18 cellular contexts compared by ENCODE assay signal in genomic region chr1:229107972-229108371, GRCh38.
DNase-seq lines count a peak whose midpoint lies in the region; ATAC-seq and TF ChIP-seq lines count a peak whose summit lies in the region.
"Had no signal": no experiment of that assay in that cellular context is flagged by ENCODE, and none has a peak within 500 bp of the region (broad histone marks: within the 10 kb centered on the region; RNA-seq: fewer than 3 reads in every experiment).

No MANE protein-coding gene starts in this region.

- no peak for TF ChIP-seq CTCF in activated CD8-positive, alpha-beta T cell treated with anti-CD3 and anti-CD28 coated beads for 36 hours (IDR thresholded peaks at IDR 0.05)

- CTCF ChIA-PET in activated CD8-positive, alpha-beta T cell treated with anti-CD3 and anti-CD28 coated beads, Interleukin-2, amount 10 ng/mL, durations not matched to agents 7 days and 5 days (lab: Charles Lee): no interaction called here
- CTCF ChIA-PET in activated CD8-positive, alpha-beta T cell treated with anti-CD3 and anti-CD28 coated beads for 36 hours (lab: Charles Lee): interaction anchor here (1.0 kb wide), 1 partner anchor 122 kb away, joined by 3 read pairs; no protein-coding TSS in a partner anchor

- POLR2A ChIA-PET in activated CD8-positive, alpha-beta T cell treated with anti-CD3 and anti-CD28 coated beads, Interleukin-2, amount 10 ng/mL, durations not matched to agents 7 days and 5 days (lab: Charles Lee): interaction anchor here (0.8 kb wide), 1 partner anchor 16 kb away, joined by 3 read pairs; no protein-coding TSS in a partner anchor
- POLR2A ChIA-PET in activated CD8-positive, alpha-beta T cell treated with anti-CD3 and anti-CD28 coated beads for 36 hours (lab: Charles Lee): no interaction called here

- DNase-seq in activated CD8-positive, alpha-beta T cell treated with anti-CD3 and anti-CD28 coated beads, Interleukin-2, amount 10 ng/mL, durations not matched to agents 7 days and 5 days: no peak
- DNase-seq in activated CD8-positive, alpha-beta T cell treated with anti-CD3 and anti-CD28 coated beads for 36 hours: no peak
- peak; percentile 12 for DNase-seq in left lobe of liver (ENCODE audit: low spot score)
- DNase-seq in sciatic nerve (ENCODE audit: low spot score): peak; percentile 0
- DNase-seq: 8988T; BE2C; Calu3; CD4-positive, alpha-beta memory T cell; DMS53; NCI-H1417; NCI-H187 treated with DMSO at 0.1 percent for 48 hours; NCI-H524; PC-9; SIG-M5 had no signal

- peaks cover 5% of the 10 kb centered on the region for H3K27me3 Mint-ChIP-seq in activated CD8-positive, alpha-beta T cell treated with anti-CD3 and anti-CD28 coated beads, Interleukin-2, amount 10 ng/mL, durations not matched to agents 7 days and 5 days (ENCODE audit: low read depth)
- peaks cover 1% of the 10 kb centered on the region for H3K27me3 Mint-ChIP-seq in activated CD8-positive, alpha-beta T cell treated with anti-CD3 and anti-CD28 coated beads for 36 hours

- H3K36me3 Mint-ChIP-seq in activated CD8-positive, alpha-beta T cell treated with anti-CD3 and anti-CD28 coated beads, Interleukin-2, amount 10 ng/mL, durations not matched to agents 7 days and 5 days (ENCODE audit: low read depth): no peaks in the 10 kb centered on the region
- no peaks in the 10 kb centered on the region for H3K36me3 Mint-ChIP-seq in activated CD8-positive, alpha-beta T cell treated with anti-CD3 and anti-CD28 coated beads for 36 hours (ENCODE audit: low read depth)
- H3K36me3 Mint-ChIP-seq: CD4-positive, alpha-beta memory T cell had no signal

- ATAC-seq in activated CD8-positive, alpha-beta T cell treated with anti-CD3 and anti-CD28 coated beads, Interleukin-2, amount 10 ng/mL, durations not matched to agents 7 days and 5 days: no peak
- no peak for ATAC-seq in activated CD8-positive, alpha-beta T cell treated with anti-CD3 and anti-CD28 coated beads for 36 hours
- ATAC-seq in left lobe of liver (no peak), sciatic nerve (no peak), HG02884 (IDR thresholded peaks at IDR 0.05; ENCODE audit: unreplicated experiment) (no peak), GM21717 (IDR thresholded peaks at IDR 0.05; ENCODE audit: unreplicated experiment) (no peak), HG02798 (IDR thresholded peaks at IDR 0.05; ENCODE audit: poor library complexity, unreplicated experiment) (no peak), HG03354 (IDR thresholded peaks at IDR 0.05; ENCODE audit: poor library complexity, severe bottlenecking, unreplicated experiment) (no peak)

- intact Hi-C loops in activated CD8-positive, alpha-beta T cell treated with anti-CD3 and anti-CD28 coated beads for 36 hours (cut with micrococcal nuclease): no loop called here
- intact Hi-C loops in sciatic nerve (cut with DNase I): no loop called here

- no peak overlapping the region for H3K4me3 Mint-ChIP-seq in activated CD8-positive, alpha-beta T cell treated with anti-CD3 and anti-CD28 coated beads, Interleukin-2, amount 10 ng/mL, durations not matched to agents 7 days and 5 days
- H3K4me3 Mint-ChIP-seq in activated CD8-positive, alpha-beta T cell treated with anti-CD3 and anti-CD28 coated beads for 36 hours: no peak overlapping the region
- H3K4me3 Mint-ChIP-seq: CD4-positive, alpha-beta memory T cell had no signal

- H3K27ac Mint-ChIP-seq in activated CD8-positive, alpha-beta T cell treated with anti-CD3 and anti-CD28 coated beads, Interleukin-2, amount 10 ng/mL, durations not matched to agents 7 days and 5 days: peak overlapping the region; percentile 45
- no peak overlapping the region for H3K27ac Mint-ChIP-seq in activated CD8-positive, alpha-beta T cell treated with anti-CD3 and anti-CD28 coated beads for 36 hours

- H3K9me3 Mint-ChIP-seq in activated CD8-positive, alpha-beta T cell treated with anti-CD3 and anti-CD28 coated beads, Interleukin-2, amount 10 ng/mL, durations not matched to agents 7 days and 5 days (ENCODE audit: insufficient read depth): no peaks in the 10 kb centered on the region
- H3K9me3 Mint-ChIP-seq in activated CD8-positive, alpha-beta T cell treated with anti-CD3 and anti-CD28 coated beads for 36 hours: no peaks in the 10 kb centered on the region
- H3K9me3 Mint-ChIP-seq: CD4-positive, alpha-beta memory T cell had no signal

- no peaks in the 10 kb centered on the region for H3K4me1 Mint-ChIP-seq in activated CD8-positive, alpha-beta T cell treated with anti-CD3 and anti-CD28 coated beads, Interleukin-2, amount 10 ng/mL, durations not matched to agents 7 days and 5 days (ENCODE audit: low read depth)
- no peaks in the 10 kb centered on the region for H3K4me1 Mint-ChIP-seq in activated CD8-positive, alpha-beta T cell treated with anti-CD3 and anti-CD28 coated beads for 36 hours (ENCODE audit: low read depth)

Comparison
In these comparisons a context has a peak if more than half of its experiments do, and no peak if none do; other contexts are left out.
1. DNase-seq: peak in left lobe of liver (single experiment) and sciatic nerve (single experiment); none in activated CD8-positive, alpha-beta T cell treated with anti-CD3 and anti-CD28 coated beads, Interleukin-2, amount 10 ng/mL, durations not matched to agents 7 days and 5 days (single experiment) and activated CD8-positive, alpha-beta T cell treated with anti-CD3 and anti-CD28 coated beads for 36 hours (single experiment).